8 cellular contexts compared by ENCODE assay signal in genomic region chr1:205313681-205314308, GRCh38.
A peak's percentile ranks its signal among the peaks of the same experiment; 100 is the strongest.
DNase-seq lines count a peak whose midpoint lies in the region; ATAC-seq and FAIRE-seq lines count a peak whose summit lies in the region.

No MANE protein-coding gene starts in this region.

- peak; percentile 45 for ATAC-seq in HG02884 (IDR thresholded peaks at IDR 0.05; ENCODE audit: unreplicated experiment)
- peak; percentile 86 for ATAC-seq in effector memory CD8-positive, alpha-beta T cell (replicated peaks)
- no peak for ATAC-seq in GM21528 (IDR thresholded peaks at IDR 0.05; ENCODE audit: low FRiP score, unreplicated experiment)

- H3K27me3 Mint-ChIP-seq in effector memory CD8-positive, alpha-beta T cell = no peaks in the 10 kb centered on the region

- H3K27ac Mint-ChIP-seq in effector memory CD8-positive, alpha-beta T cell = peak overlapping the region; percentile 91 to 96

- DNase-seq in DMS153 treated with DMSO at 0.1 percent for 48 hours (lab: John Stamatoyannopoulos, UW; ENCODE audit: unreplicated experiment) (peak; percentile 58), medulla oblongata (ENCODE audit: extremely low spot score) (peak; percentile 82), superior temporal gyrus (ENCODE audit: extremely low spot score) (peak; percentile 56), SW 1271 (lab: John Stamatoyannopoulos, UW) (no peak)
- peak; percentile 15 to 27 (median 16) for DNase-seq in effector memory CD8-positive, alpha-beta T cell

- H3K36me3 Mint-ChIP-seq in effector memory CD8-positive, alpha-beta T cell (ENCODE audit: insufficient read depth) = peaks cover 48% of the 10 kb centered on the region

- peak overlapping the region; percentile 77 to 98 for H3K4me3 Mint-ChIP-seq in effector memory CD8-positive, alpha-beta T cell

- H3K9me3 Mint-ChIP-seq in effector memory CD8-positive, alpha-beta T cell = no peaks in the 10 kb centered on the region

- FAIRE-seq in TTC549 (lab: Jason Lieb, UNC) = peak; percentile 95

- peaks cover 72 to 89% of the 10 kb centered on the region in 2 donors for H3K4me1 Mint-ChIP-seq in effector memory CD8-positive, alpha-beta T cell (ENCODE audit: low read depth in 2 of 2)

Comparison
In these comparisons a context has a peak if more than half of its experiments do, and no peak if none do; other contexts are left out.
1. DNase-seq: peak in DMS153 treated with DMSO at 0.1 percent for 48 hours (single experiment), effector memory CD8-positive, alpha-beta T cell (3 of 3), medulla oblongata (single experiment) and superior temporal gyrus (single experiment); none in SW 1271 (0 of 2).